21 cellular contexts compared by ENCODE assay signal in genomic region chr3:82342521-82342920, GRCh38.
"Had no signal": no experiment of that assay in that cellular context is flagged by ENCODE, and none has a peak within 500 bp of the region (broad histone marks: within the 10 kb centered on the region; RNA-seq: fewer than 3 reads in every experiment).

No MANE protein-coding gene starts in this region.

- H3K4me1 ChIP-seq: esophagus muscularis mucosa, gastrocnemius medialis, spleen, stomach, transverse colon had no signal

- H3K4me1 Mint-ChIP-seq: naive thymus-derived CD4-positive, alpha-beta T cell; stimulated activated memory B cell treated with anti-CD40 and anti-IgM and Interleukin-4, amounts not matched to agents 10 μg/mL and 1 μg/mL and 100 μg/mL, for 72 hours had no signal

- ATAC-seq: effector memory CD8-positive, alpha-beta T cell; gastrocnemius medialis; left lobe of liver; naive thymus-derived CD4-positive, alpha-beta T cell; sciatic nerve; stimulated activated memory B cell treated with anti-CD40 and anti-IgM and Interleukin-4, amounts not matched to agents 10 μg/mL and 1 μg/mL and 100 μg/mL, for 72 hours had no signal

- H3K4me3 ChIP-seq: esophagus muscularis mucosa, gastrocnemius medialis, spleen, stomach, thoracic aorta, transverse colon had no signal

- H3K27ac Mint-ChIP-seq: dendritic cell treated with granulocyte-macrophage colony-stimulating factor and Interleukin-4, amounts not matched to agents 40 ng/mL and 50 ng/mL, for 4 days; effector memory CD8-positive, alpha-beta T cell; naive thymus-derived CD4-positive, alpha-beta T cell; stimulated activated memory B cell treated with anti-CD40 and anti-IgM and Interleukin-4, amounts not matched to agents 10 μg/mL and 1 μg/mL and 100 μg/mL, for 72 hours had no signal

- H3K27ac ChIP-seq: epithelial cell of prostate, esophagus muscularis mucosa, gastrocnemius medialis, neutrophil, spleen, stomach, thoracic aorta, transverse colon had no signal

- H3K4me3 Mint-ChIP-seq: dendritic cell treated with granulocyte-macrophage colony-stimulating factor and Interleukin-4, amounts not matched to agents 40 ng/mL and 50 ng/mL, for 4 days; effector memory CD8-positive, alpha-beta T cell; naive thymus-derived CD4-positive, alpha-beta T cell; stimulated activated memory B cell treated with anti-CD40 and anti-IgM and Interleukin-4, amounts not matched to agents 10 μg/mL and 1 μg/mL and 100 μg/mL, for 72 hours had no signal

- DNase-seq: effector memory CD8-positive, alpha-beta T cell; gastrocnemius medialis; glutamatergic neuron; islet precursor cell; mammary epithelial cell; naive thymus-derived CD4-positive, alpha-beta T cell; spleen; stimulated activated CD4-positive, alpha-beta T cell treated with anti-CD3 and anti-CD28 coated beads, Interleukin-15, amount 100 ng/mL, for 24 hours; stimulated activated CD4-positive, alpha-beta T cell treated with anti-CD3 and anti-CD28 coated beads, Interleukin-1b, Interleukin-23, amount 100 ng/mL, for 48 hours; stimulated activated CD4-positive, alpha-beta T cell treated with anti-CD3 and anti-CD28 coated beads, Interleukin-4, amount 100 ng/mL, for 24 hours; stomach; substantia nigra; transverse colon had no signal

- H3K9me3 ChIP-seq: esophagus muscularis mucosa, gastrocnemius medialis, neutrophil, stomach, thoracic aorta, transverse colon had no signal

- H3K27me3 ChIP-seq: esophagus muscularis mucosa, gastrocnemius medialis, neutrophil, spleen, stomach, transverse colon had no signal

- H3K36me3 ChIP-seq: esophagus muscularis mucosa, gastrocnemius medialis, neutrophil, spleen, stomach, thoracic aorta, transverse colon had no signal

- H3K27me3 Mint-ChIP-seq: dendritic cell treated with granulocyte-macrophage colony-stimulating factor and Interleukin-4, amounts not matched to agents 40 ng/mL and 50 ng/mL, for 4 days; effector memory CD8-positive, alpha-beta T cell; naive thymus-derived CD4-positive, alpha-beta T cell; stimulated activated memory B cell treated with anti-CD40 and anti-IgM and Interleukin-4, amounts not matched to agents 10 μg/mL and 1 μg/mL and 100 μg/mL, for 72 hours had no signal

- H3K9me3 Mint-ChIP-seq: stimulated activated memory B cell treated with anti-CD40 and anti-IgM and Interleukin-4, amounts not matched to agents 10 μg/mL and 1 μg/mL and 100 μg/mL, for 72 hours had no signal
